Comparison of ENCODE assay signal across 17 cellular contexts in the genomic region with DNA sequence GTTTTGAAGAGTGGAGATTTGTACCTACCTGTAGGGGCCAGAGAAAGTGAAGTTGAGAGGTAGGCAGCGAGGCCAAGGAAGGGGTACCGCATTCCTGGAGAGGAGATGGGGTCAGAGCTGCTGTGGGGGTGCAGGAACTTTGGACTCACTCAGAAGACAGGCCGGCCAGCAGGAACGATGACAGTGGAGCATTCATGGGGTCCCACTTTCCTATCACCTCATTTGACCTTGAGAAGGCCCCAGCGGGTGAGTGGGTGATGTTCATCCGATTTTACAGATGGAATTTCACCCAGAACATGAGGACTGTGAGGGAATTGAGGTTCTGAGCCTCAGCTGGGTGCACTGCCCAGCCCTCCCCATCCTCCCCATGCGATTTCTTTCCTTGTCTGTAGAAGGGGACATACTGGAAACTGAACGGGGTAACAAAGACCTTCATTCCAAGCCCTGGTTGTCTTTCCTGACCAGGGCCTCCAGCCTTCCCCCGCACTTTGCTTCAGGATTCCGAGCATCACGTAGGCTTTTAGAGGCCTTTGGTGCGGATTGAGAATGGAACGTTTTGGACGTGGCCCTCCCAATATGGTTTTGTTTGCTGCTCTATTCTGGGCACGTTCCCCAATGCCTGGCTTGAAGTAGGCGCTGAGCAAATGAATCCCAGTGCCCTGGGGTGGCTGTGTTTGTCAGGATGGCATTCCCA.
DNase-seq lines count a peak whose midpoint lies in the region; ATAC-seq and TF ChIP-seq lines count a peak whose summit lies in the region.
"Had no signal": no experiment of that assay in that cellular context is flagged by ENCODE, and none has a peak within 500 bp of the region (broad histone marks: within the 10 kb centered on the region; RNA-seq: fewer than 3 reads in every experiment).

No MANE protein-coding gene starts in this region.

- TF ChIP-seq EP300 in stomach (IDR thresholded peaks at IDR 0.05): no peak

- CTCF ChIA-PET in activated CD8-positive, alpha-beta T cell treated with anti-CD3 and anti-CD28 coated beads, Interleukin-2, amount 10 ng/mL, durations not matched to agents 7 days and 5 days (lab: Charles Lee): interaction anchor here (1.2 kb wide), 1 partner anchor 193 kb away, joined by 4 read pairs; no protein-coding TSS in a partner anchor
- CTCF ChIA-PET in activated CD8-positive, alpha-beta T cell treated with anti-CD3 and anti-CD28 coated beads for 36 hours (lab: Charles Lee): no interaction called here
- CTCF ChIA-PET in WTC11 (lab: Charles Lee): no interaction called here

- no peaks in the 10 kb centered on the region for H3K27me3 ChIP-seq in stomach

- no peaks in the 10 kb centered on the region for H3K27me3 Mint-ChIP-seq in activated CD8-positive, alpha-beta T cell treated with anti-CD3 and anti-CD28 coated beads, Interleukin-2, amount 10 ng/mL, durations not matched to agents 7 days and 5 days (ENCODE audit: low read depth)
- H3K27me3 Mint-ChIP-seq in activated CD8-positive, alpha-beta T cell treated with anti-CD3 and anti-CD28 coated beads for 36 hours: no peaks in the 10 kb centered on the region
- no peaks in the 10 kb centered on the region for H3K27me3 Mint-ChIP-seq in WTC11 (ENCODE audit: low read depth)
- H3K27me3 Mint-ChIP-seq: B cell had no signal

- no peak overlapping the region for H3K27ac Mint-ChIP-seq in activated CD8-positive, alpha-beta T cell treated with anti-CD3 and anti-CD28 coated beads, Interleukin-2, amount 10 ng/mL, durations not matched to agents 7 days and 5 days
- no peak overlapping the region for H3K27ac Mint-ChIP-seq in activated CD8-positive, alpha-beta T cell treated with anti-CD3 and anti-CD28 coated beads for 36 hours
- H3K27ac Mint-ChIP-seq in WTC11: no peak overlapping the region
- H3K27ac Mint-ChIP-seq: B cell, HFFc6 had no signal

- 88 to 94% (median 90%) methylated on average over 16 of the region's 16 CpGs for WGBS in stomach, 5 donors

- H3K9me3 ChIP-seq in stomach: no peaks in the 10 kb centered on the region

- ATAC-seq in activated CD8-positive, alpha-beta T cell treated with anti-CD3 and anti-CD28 coated beads, Interleukin-2, amount 10 ng/mL, durations not matched to agents 7 days and 5 days: no peak
- ATAC-seq in activated CD8-positive, alpha-beta T cell treated with anti-CD3 and anti-CD28 coated beads for 36 hours: no peak
- ATAC-seq in WTC11: no peak
- ATAC-seq: Right ventricle myocardium inferior had no signal

- intact Hi-C loops in activated CD8-positive, alpha-beta T cell treated with anti-CD3 and anti-CD28 coated beads for 36 hours (cut with micrococcal nuclease): no loop called here
- intact Hi-C loops in stomach (cut with DNase I; ENCODE audit: low total_unique reads): no loop called here

- no peak overlapping the region for H3K27ac ChIP-seq in stomach

- no peaks in the 10 kb centered on the region for H3K36me3 ChIP-seq in stomach

- TF ChIP-seq POLR2A in stomach (IDR thresholded peaks at IDR 0.05): no peak

- H3K4me3 ChIP-seq in stomach: no peak overlapping the region

- H3K4me3 Mint-ChIP-seq in activated CD8-positive, alpha-beta T cell treated with anti-CD3 and anti-CD28 coated beads, Interleukin-2, amount 10 ng/mL, durations not matched to agents 7 days and 5 days: no peak overlapping the region
- no peak overlapping the region for H3K4me3 Mint-ChIP-seq in activated CD8-positive, alpha-beta T cell treated with anti-CD3 and anti-CD28 coated beads for 36 hours
- no peak overlapping the region for H3K4me3 Mint-ChIP-seq in WTC11
- H3K4me3 Mint-ChIP-seq: B cell, HFFc6 had no signal

- no peak for TF ChIP-seq CTCF in activated CD8-positive, alpha-beta T cell treated with anti-CD3 and anti-CD28 coated beads for 36 hours (IDR thresholded peaks at IDR 0.05)
- TF ChIP-seq CTCF in WTC11 (IDR thresholded peaks at IDR 0.05): no peak
- no peak for TF ChIP-seq CTCF in stomach (IDR thresholded peaks at IDR 0.05)

- DNase-seq in activated CD8-positive, alpha-beta T cell treated with anti-CD3 and anti-CD28 coated beads, Interleukin-2, amount 10 ng/mL, durations not matched to agents 7 days and 5 days: peak; percentile 12
- no peak for DNase-seq in activated CD8-positive, alpha-beta T cell treated with anti-CD3 and anti-CD28 coated beads for 36 hours
- DNase-seq in WTC11 (ENCODE audit: low spot score) (peak; percentile 3), islet precursor cell (peak; percentile 32), stomach (peak; percentile 5), LoVo (ENCODE audit: low spot score) (no peak), DMS 273 treated with DMSO at 0.1 percent for 48 hours (lab: John Stamatoyannopoulos, UW) (no peak)
- DNase-seq in effector CD4-positive, alpha-beta T cell: no peak
- DNase-seq: 8988T, HFFc6, NCI-H1105, NCI-H1694, NCI-H2081 treated with DMSO at 0.1 percent for 48 hours, NCI-H510A, NCI-H748 treated with DMSO at 0.1 percent for 48 hours had no signal

- H3K36me3 Mint-ChIP-seq in activated CD8-positive, alpha-beta T cell treated with anti-CD3 and anti-CD28 coated beads, Interleukin-2, amount 10 ng/mL, durations not matched to agents 7 days and 5 days (ENCODE audit: low read depth): no peaks in the 10 kb centered on the region
- H3K36me3 Mint-ChIP-seq in activated CD8-positive, alpha-beta T cell treated with anti-CD3 and anti-CD28 coated beads for 36 hours (ENCODE audit: low read depth): no peaks in the 10 kb centered on the region
- peaks cover 2% of the 10 kb centered on the region for H3K36me3 Mint-ChIP-seq in WTC11

- H3K9me3 Mint-ChIP-seq in activated CD8-positive, alpha-beta T cell treated with anti-CD3 and anti-CD28 coated beads, Interleukin-2, amount 10 ng/mL, durations not matched to agents 7 days and 5 days (ENCODE audit: insufficient read depth): no peaks in the 10 kb centered on the region
- H3K9me3 Mint-ChIP-seq in activated CD8-positive, alpha-beta T cell treated with anti-CD3 and anti-CD28 coated beads for 36 hours: no peaks in the 10 kb centered on the region
- H3K9me3 Mint-ChIP-seq in WTC11: no peaks in the 10 kb centered on the region
- H3K9me3 Mint-ChIP-seq: HFFc6 had no signal

- no peaks in the 10 kb centered on the region for H3K4me1 ChIP-seq in stomach

- no peaks in the 10 kb centered on the region for H3K4me1 Mint-ChIP-seq in activated CD8-positive, alpha-beta T cell treated with anti-CD3 and anti-CD28 coated beads, Interleukin-2, amount 10 ng/mL, durations not matched to agents 7 days and 5 days (ENCODE audit: low read depth)
- H3K4me1 Mint-ChIP-seq in activated CD8-positive, alpha-beta T cell treated with anti-CD3 and anti-CD28 coated beads for 36 hours (ENCODE audit: low read depth): no peaks in the 10 kb centered on the region
- no peaks in the 10 kb centered on the region for H3K4me1 Mint-ChIP-seq in WTC11
- H3K4me1 Mint-ChIP-seq: B cell had no signal

- POLR2A ChIA-PET in activated CD8-positive, alpha-beta T cell treated with anti-CD3 and anti-CD28 coated beads, Interleukin-2, amount 10 ng/mL, durations not matched to agents 7 days and 5 days (lab: Charles Lee): no interaction called here
- POLR2A ChIA-PET in activated CD8-positive, alpha-beta T cell treated with anti-CD3 and anti-CD28 coated beads for 36 hours (lab: Charles Lee): no interaction called here
- POLR2A ChIA-PET in WTC11 (lab: Charles Lee): no interaction called here

TF ChIP-seq in WTC11, 78 proteins besides CTCF, POLR2A, EP300 and RAD21:
- TF ChIP-seq NR3C1 (CRISPR knock-in tag; conservative IDR thresholded peaks at IDR 0.05; ENCODE audit: low read depth) (no peak), MXD4 (CRISPR knock-in tag; IDR thresholded peaks at IDR 0.05; ENCODE audit: borderline replicate concordance) (no peak), GABPB1 (CRISPR knock-in tag; IDR thresholded peaks at IDR 0.05) (no peak), CREB1 (CRISPR knock-in tag; IDR thresholded peaks at IDR 0.05) (no peak)

Comparison
In these comparisons a context has a peak if more than half of its experiments do, and no peak if none do; other contexts are left out.
1. DNase-seq: peak in activated CD8-positive, alpha-beta T cell treated with anti-CD3 and anti-CD28 coated beads, Interleukin-2, amount 10 ng/mL, durations not matched to agents 7 days and 5 days (single experiment), WTC11 (single experiment), islet precursor cell (single experiment) and stomach (single experiment); none in activated CD8-positive, alpha-beta T cell treated with anti-CD3 and anti-CD28 coated beads for 36 hours (single experiment), LoVo (single experiment), effector CD4-positive, alpha-beta T cell (single experiment) and DMS 273 treated with DMSO at 0.1 percent for 48 hours (single experiment).